ENCODE assay signal across 8 cellular contexts in genomic region chr9:83817011-83817355, GRCh38. TPM values are rescaled to one million over a fixed set of nuclear protein-coding genes. Genes with fewer than 3 reads are reported as not detected.
DNase-seq lines count a peak whose midpoint lies in the region; ATAC-seq and TF ChIP-seq lines count a peak whose summit lies in the region.
"Not testable (repeated sequence)": the region's sequence is repeated elsewhere in the genome, so short reads cannot be mapped to it uniquely, and the experiment has no call there.

No MANE protein-coding gene starts in this region.

- not testable (repeated sequence) for TF ChIP-seq POLR2A in heart left ventricle (IDR thresholded peaks at IDR 0.05)

- peak; percentile 14 for ATAC-seq in GM19467 (IDR thresholded peaks at IDR 0.05; ENCODE audit: unreplicated experiment)
- ATAC-seq in heart left ventricle, natural killer cell: not testable (repeated sequence)

- H3K36me3 Mint-ChIP-seq in brain, result peaks cover 13% of the 10 kb centered on the region
- not testable (repeated sequence) for H3K36me3 Mint-ChIP-seq in natural killer cell

- DNase-seq in AG04449 (ENCODE audit: low read depth, low spot score); MG63; natural killer cell: not testable (repeated sequence)
- DNase-seq in activated CD4-positive, alpha-beta T cell treated with anti-CD3 and anti-CD28 coated beads for 1 hour, result peak; percentile 26
- peak in 1 of 5 donors; percentile 30 for DNase-seq in heart left ventricle
- DNase-seq in stimulated activated CD4-positive, alpha-beta T cell treated with anti-CD3 and anti-CD28 coated beads, Interleukin-4, amount 100 ng/mL, for 48 hours (ENCODE audit: low read depth in 2 of 2), result peak; percentile 3 to 7

- not testable (repeated sequence) for H3K9me3 ChIP-seq in MG63, heart left ventricle

- H3K27ac Mint-ChIP-seq in brain, result peak overlapping the region; percentile 28 to 89 (median 52)
- peak overlapping the region; percentile 79 to 84 for H3K27ac Mint-ChIP-seq in natural killer cell

- H3K4me3 Mint-ChIP-seq in brain (peak overlapping the region; percentile 87 to 94 (median 89)), natural killer cell (peak overlapping the region; percentile 93)

- H3K4me1 ChIP-seq in heart left ventricle, result peaks cover 0 to 13% (median 7%) of the 10 kb centered on the region in 12 donors

- peak overlapping the region; percentile 62 to 95 (median 86) for H3K27ac ChIP-seq in heart left ventricle

- intact Hi-C loops in heart left ventricle (cut with DNase I), result not testable (repeated sequence)
- intact Hi-C loops in natural killer cell (cut with micrococcal nuclease), result loop anchor here (1.0 to 5.0 kb wide), 2 partner anchors 109 to 195 kb away; partner anchors contain the start of gene IDNK

- CTCF ChIA-PET in AG04449 (lab: Yijun Ruan, JAX), result not testable (repeated sequence)

- H3K27me3 Mint-ChIP-seq in brain; natural killer cell (ENCODE audit: low read depth in 2 of 2): not testable (repeated sequence)

- not testable (repeated sequence) for H3K36me3 ChIP-seq in MG63
- H3K36me3 ChIP-seq in heart left ventricle, result peaks cover 0 to 13% (median 0%) of the 10 kb centered on the region in 9 donors

- peaks cover 14% of the 10 kb centered on the region for H3K4me1 Mint-ChIP-seq in brain
- H3K4me1 Mint-ChIP-seq in natural killer cell, result peaks cover 6 to 14% of the 10 kb centered on the region in 2 donors

- H3K9me3 Mint-ChIP-seq in brain, natural killer cell: not testable (repeated sequence)

- H3K4me3 ChIP-seq in AG04449 (ENCODE audit: low read depth, low read length) (peak overlapping the region; percentile 55), MG63 (peak overlapping the region; percentile 53), heart left ventricle (peak overlapping the region; percentile 59 to 96 (median 77))

- WGBS in heart left ventricle, 4 donors, result 0 to 1% (median 0%) methylated on average over 23 to 38 of the region's 38 CpGs

- H3K27me3 ChIP-seq in MG63, heart left ventricle: not testable (repeated sequence)

- POLR2A ChIA-PET in AG04449 (lab: Yijun Ruan, JAX), result not testable (repeated sequence)

- not testable (repeated sequence) for TF ChIP-seq CTCF in AG04449 (IDR thresholded peaks at IDR 0.05; ENCODE audit: insufficient read depth, low read length, missing control alignments); brain (conservative IDR thresholded peaks at IDR 0.05); heart left ventricle (IDR thresholded peaks at IDR 0.05); natural killer cell (IDR thresholded peaks at IDR 0.05)

RNA-seq across cellular contexts. Expression of gene GKAP1, which starts 0.6 kb away (rescaled TPM):
- 0.86 and 18.1 TPM in 2 replicates for total RNA-seq in MG63 (2014; rRNA removed; shearing (Covaris generic); ENCODE audit: low replicate concordance)
- polyA plus RNA-seq in brain (ENCODE audit: insufficient read depth, low read depth, low replicate concordance), result 14.5 TPM
- 10 to 100 TPM; 12.7 to 22.9 (median 19.4) TPM for total RNA-seq in heart left ventricle
- 10 to 100 TPM; 20.9 to 23.5 TPM for polyA plus RNA-seq in heart left ventricle
- 1 to 10 TPM; 4.0 to 9.4 (median 5.6) TPM for total RNA-seq in natural killer cell
